1 cellular context compared by ENCODE assay signal in the genomic region with DNA sequence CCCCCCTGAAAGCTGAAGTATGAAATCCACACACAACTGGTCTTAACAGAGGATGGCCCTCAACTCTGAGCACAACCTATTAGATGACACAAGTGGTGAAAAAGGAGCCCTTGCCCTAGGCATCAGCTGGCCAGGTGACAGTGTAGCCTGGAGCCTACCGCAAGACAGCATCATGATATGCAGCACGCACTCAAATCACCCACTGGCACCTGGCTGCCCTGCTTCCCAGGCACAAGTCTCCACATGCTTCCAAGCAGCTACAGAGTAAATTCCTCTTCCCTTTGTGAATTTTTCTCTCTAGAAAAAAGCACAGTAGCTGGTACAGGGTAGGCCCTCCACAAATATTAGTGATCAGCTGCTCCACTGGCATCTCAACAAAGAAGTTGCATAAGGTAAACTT.
TF ChIP-seq lines count a peak whose summit lies in the region.

No MANE protein-coding gene starts in this region.

TF ChIP-seq in IMR-90, 13 proteins besides CTCF, POLR2A, EP300 and RAD21 (continued from another document):
- no peak for TF ChIP-seq CEBPB (IDR thresholded peaks at IDR 0.05; ENCODE audit: low read depth, low read length)
- TF ChIP-seq MAZ (IDR thresholded peaks at IDR 0.05; ENCODE audit: borderline replicate concordance, low read depth, low read length), result no peak
